In the genomic region with DNA sequence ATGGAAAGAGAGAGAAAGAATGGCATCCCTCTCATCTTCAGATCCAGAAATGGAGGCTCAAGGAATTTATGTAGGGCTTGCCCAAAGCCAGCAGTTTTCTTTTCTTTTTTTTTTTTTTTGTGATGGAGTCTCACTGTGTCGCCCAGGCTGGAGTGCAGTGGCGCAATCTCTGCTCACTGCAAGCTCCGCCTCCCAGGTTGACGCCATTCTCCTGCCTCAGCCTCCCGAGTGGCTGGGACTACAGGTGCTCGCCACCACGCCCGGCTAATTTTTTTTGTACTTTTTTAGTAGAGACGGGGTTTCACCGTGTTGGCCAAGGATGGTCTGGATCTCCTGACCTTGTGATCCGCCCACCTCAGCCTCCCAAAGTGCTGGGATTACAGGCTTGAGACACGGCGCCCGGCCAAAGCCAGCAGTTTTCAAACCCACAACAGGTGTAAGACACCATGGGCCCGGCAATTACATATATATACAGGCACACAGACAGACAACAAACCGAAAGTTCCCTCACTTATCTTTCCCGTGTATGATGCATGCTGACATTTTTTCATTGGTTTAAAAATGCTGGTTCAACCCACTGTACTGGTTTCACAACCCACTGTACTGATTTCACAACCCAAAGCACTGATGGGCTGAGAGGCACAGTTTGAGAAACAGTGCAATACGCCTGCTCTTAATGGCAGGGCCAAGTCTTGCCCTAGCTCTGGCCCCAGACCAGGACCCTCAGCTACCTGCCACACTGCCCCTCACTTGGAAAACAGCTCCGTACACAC, we compare ENCODE assay signal across 8 cellular contexts.
A peak's percentile ranks its signal among the peaks of the same experiment; 100 is the strongest.
DNase-seq lines count a peak whose midpoint lies in the region; ATAC-seq and TF ChIP-seq lines count a peak whose summit lies in the region.
"Not testable (repeated sequence)": the region's sequence is repeated elsewhere in the genome, so short reads cannot be mapped to it uniquely, and the experiment has no call there.

No MANE protein-coding gene starts in this region.

- H4K8ac ChIP-seq in mesenchymal stem cell (ENCODE audit: low read length) = peak overlapping the region; percentile 12

- H3K18ac ChIP-seq in mesenchymal stem cell (ENCODE audit: low read depth in 1 of 2, low read length in 2 of 2) = not testable (repeated sequence)

- not testable (repeated sequence) for H2BK120ac ChIP-seq in mesenchymal stem cell (ENCODE audit: low read depth, low read length)

- not testable (repeated sequence) for H2BK12ac ChIP-seq in mesenchymal stem cell (ENCODE audit: low read length in 2 of 2)

- peak; percentile 52; the same call in 2 of the 3 replicates for ATAC-seq in RWPE2 (ENCODE audit: low read depth)
- ATAC-seq in activated T-cell treated with anti-CD3 and anti-CD28 coated beads, Interleukin-2, amount 50 U/mL, for 72 hours (replicated peaks in 1 of 2) = peak; percentile 75 to 86
- ATAC-seq in gastroesophageal sphincter = peak; percentile 77
- peak; percentile 64 for ATAC-seq in stimulated activated effector memory CD8-positive, alpha-beta T cell treated with anti-CD3 and anti-CD28 coated beads, Interleukin-12 subunit alpha, Interleukin-12 subunit beta, amount 100 ng/mL, for 72 hours

- H3K27ac ChIP-seq in BLaER1 treated with 17β-estradiol and CSF1 and Interleukin-3, amounts not matched to agents 10 nM and 100 nM = peak overlapping the region in 2 of 11 experiments; percentile 14 to 35; a peak in 4 of 22 replicates
- H3K27ac ChIP-seq in RWPE2 (ENCODE audit: poor library complexity, severe bottlenecking); gastroesophageal sphincter; mesenchymal stem cell (ENCODE audit: low read length, poor library complexity, severe bottlenecking): not testable (repeated sequence)

- not testable (repeated sequence) for TF ChIP-seq CTCF in RWPE2 (IDR thresholded peaks at IDR 0.05; ENCODE audit: poor library complexity, severe bottlenecking); cardiac fibroblast (IDR thresholded peaks at IDR 0.05; ENCODE audit: low read depth, low read length); gastroesophageal sphincter (IDR thresholded peaks at IDR 0.05)

- not testable (repeated sequence) for H3K27me3 ChIP-seq in BLaER1 treated with 17β-estradiol and CSF1 and Interleukin-3, amounts not matched to agents 10 nM and 100 nM; RWPE2 (ENCODE audit: insufficient read depth, poor library complexity, severe bottlenecking); gastroesophageal sphincter; mesenchymal stem cell (ENCODE audit: control insufficient read depth in 1 of 2, insufficient read depth in 1 of 2, low read length in 2 of 2)

- H3K9me3 ChIP-seq in BLaER1 treated with 17β-estradiol and CSF1 and Interleukin-3, amounts not matched to agents 10 nM and 100 nM (replicated peaks in 1 of 11); RWPE2 (ENCODE audit: severe bottlenecking); gastroesophageal sphincter; mesenchymal stem cell (ENCODE audit: control insufficient read depth, low read length): not testable (repeated sequence)

- 0 out of 22 replicates have a peak overlapping the region, but pooled peaks of 1 of the 11 experiments have one; percentile 15 for H3K9ac ChIP-seq in BLaER1 treated with 17β-estradiol and CSF1 and Interleukin-3, amounts not matched to agents 10 nM and 100 nM
- H3K9ac ChIP-seq in mesenchymal stem cell (ENCODE audit: low read length) = not testable (repeated sequence)

- not testable (repeated sequence) for H3K36me3 Mint-ChIP-seq in activated T-cell treated with anti-CD3 and anti-CD28 coated beads, Interleukin-2, amount 50 U/mL, for 72 hours (ENCODE audit: insufficient read depth in 2 of 2)
- peaks cover 62% of the 10 kb centered on the region for H3K36me3 Mint-ChIP-seq in stimulated activated effector memory CD8-positive, alpha-beta T cell treated with anti-CD3 and anti-CD28 coated beads, Interleukin-12 subunit alpha, Interleukin-12 subunit beta, amount 100 ng/mL, for 72 hours

- not testable (repeated sequence) for DNase-seq in RWPE2 (ENCODE audit: low spot score); activated T-cell treated with anti-CD3 and anti-CD28 coated beads, Interleukin-2, amount 50 U/mL, for 72 hours; stimulated activated effector memory CD8-positive, alpha-beta T cell treated with anti-CD3 and anti-CD28 coated beads, Interleukin-12 subunit alpha, Interleukin-12 subunit beta, amount 100 ng/mL, for 72 hours (ENCODE audit: low spot score in 2 of 2)
- DNase-seq in cardiac fibroblast (ENCODE audit: low read depth in 2 of 2) = peak; percentile 82 to 88
- DNase-seq in mesenchymal stem cell = peak; percentile 85

- H3K4me2 ChIP-seq in BLaER1 treated with 17β-estradiol and CSF1 and Interleukin-3, amounts not matched to agents 10 nM and 100 nM = peak overlapping the region in 9 of 11 experiments; percentile 10 to 95 (median 78); a peak in 14 of 22 replicates
- not testable (repeated sequence) for H3K4me2 ChIP-seq in mesenchymal stem cell (ENCODE audit: low read length, poor library complexity, severe bottlenecking)

- not testable (repeated sequence) for H3K14ac ChIP-seq in mesenchymal stem cell (ENCODE audit: low read length in 2 of 2)

- TF ChIP-seq RAD21 in Ishikawa (IDR thresholded peaks at IDR 0.05; ENCODE audit: low read depth) = not testable (repeated sequence)

- not testable (repeated sequence) for H4K91ac ChIP-seq in mesenchymal stem cell (ENCODE audit: low read length)

- not testable (repeated sequence) for TF ChIP-seq POLR2A in gastroesophageal sphincter (IDR thresholded peaks at IDR 0.05)

- TF ChIP-seq EP300 in Ishikawa (IDR thresholded peaks at IDR 0.05; ENCODE audit: borderline replicate concordance); gastroesophageal sphincter (IDR thresholded peaks at IDR 0.05): not testable (repeated sequence)

- not testable (repeated sequence) for H2BK5ac ChIP-seq in mesenchymal stem cell (ENCODE audit: low read depth, low read length, poor library complexity, severe bottlenecking)

- H2BK15ac ChIP-seq in mesenchymal stem cell (ENCODE audit: low read depth, poor library complexity, severe bottlenecking) = not testable (repeated sequence)

- H3K23ac ChIP-seq in mesenchymal stem cell (ENCODE audit: low read length in 2 of 2) = not testable (repeated sequence)

- not testable (repeated sequence) for H3K4me3 ChIP-seq in BLaER1 treated with 17β-estradiol and CSF1 and Interleukin-3, amounts not matched to agents 10 nM and 100 nM; RWPE2 (ENCODE audit: severe bottlenecking); cardiac fibroblast (replicated peaks in 1 of 2; ENCODE audit: low read depth in 2 of 2, low read length in 2 of 2); gastroesophageal sphincter
- H3K4me3 ChIP-seq in mesenchymal stem cell (ENCODE audit: insufficient read depth in 1 of 2, low read depth in 1 of 2, low read length in 2 of 2) = peak overlapping the region in 1 of 2 experiments; percentile 63

- peak overlapping the region in 1 of 2 donors; percentile 6 for H3K4me3 Mint-ChIP-seq in activated T-cell treated with anti-CD3 and anti-CD28 coated beads, Interleukin-2, amount 50 U/mL, for 72 hours
- H3K4me3 Mint-ChIP-seq in stimulated activated effector memory CD8-positive, alpha-beta T cell treated with anti-CD3 and anti-CD28 coated beads, Interleukin-12 subunit alpha, Interleukin-12 subunit beta, amount 100 ng/mL, for 72 hours = not testable (repeated sequence)

- not testable (repeated sequence) for H2AK5ac ChIP-seq in mesenchymal stem cell (ENCODE audit: low read length, severe bottlenecking)

- not testable (repeated sequence) for H3K9me3 Mint-ChIP-seq in activated T-cell treated with anti-CD3 and anti-CD28 coated beads, Interleukin-2, amount 50 U/mL, for 72 hours; stimulated activated effector memory CD8-positive, alpha-beta T cell treated with anti-CD3 and anti-CD28 coated beads, Interleukin-12 subunit alpha, Interleukin-12 subunit beta, amount 100 ng/mL, for 72 hours

- peaks cover 6 to 81% (median 44%) of the 10 kb centered on the region in 11 experiments; a peak in 16 of 22 replicates for H3K36me3 ChIP-seq in BLaER1 treated with 17β-estradiol and CSF1 and Interleukin-3, amounts not matched to agents 10 nM and 100 nM
- H3K36me3 ChIP-seq in RWPE2 (ENCODE audit: low read depth) (peaks cover 16% of the 10 kb centered on the region), gastroesophageal sphincter (peaks cover 0 to 79% of the 10 kb centered on the region in 2 donors), mesenchymal stem cell (ENCODE audit: control insufficient read depth in 1 of 2, insufficient read depth in 2 of 2, low read depth in 1 of 2, low read length in 2 of 2) (peaks cover 63 to 65% of the 10 kb centered on the region in 2 experiments)

- peaks cover 14 to 85% (median 40%) of the 10 kb centered on the region in 11 experiments; a peak in 19 of 22 replicates for H4K20me1 ChIP-seq in BLaER1 treated with 17β-estradiol and CSF1 and Interleukin-3, amounts not matched to agents 10 nM and 100 nM

- H2AFZ ChIP-seq in mesenchymal stem cell (ENCODE audit: low read depth, low read length) = not testable (repeated sequence)

- H3K27me3 Mint-ChIP-seq in activated T-cell treated with anti-CD3 and anti-CD28 coated beads, Interleukin-2, amount 50 U/mL, for 72 hours (ENCODE audit: low read depth) = not testable (repeated sequence)

- 83 to 93% methylated on average over 8 to 14 of the region's 19 CpGs for WGBS in gastroesophageal sphincter (ENCODE audit: low coverage in 1 of 2), 2 donors
- 96% methylated on average over 19 of the region's 19 CpGs for WGBS in mesenchymal stem cell

- H3K79me1 ChIP-seq in mesenchymal stem cell (replicated peaks; ENCODE audit: low read length, poor library complexity, severe bottlenecking) = peaks cover 43% of the 10 kb centered on the region

- H3K4me1 ChIP-seq in BLaER1 treated with 17β-estradiol and CSF1 and Interleukin-3, amounts not matched to agents 10 nM and 100 nM = peaks cover 18 to 75% (median 49%) of the 10 kb centered on the region in 10 experiments
- H3K4me1 ChIP-seq in RWPE2 (ENCODE audit: insufficient read depth, poor library complexity, severe bottlenecking); mesenchymal stem cell (ENCODE audit: control insufficient read depth, insufficient read depth, low read depth, low read length): not testable (repeated sequence)
- peaks cover 0 to 38% (median 0%) of the 10 kb centered on the region in 3 donors for H3K4me1 ChIP-seq in gastroesophageal sphincter

- peak overlapping the region in 1 of 2 experiments; percentile 13 for H3K4ac ChIP-seq in mesenchymal stem cell (ENCODE audit: low read depth in 1 of 2, low read length in 2 of 2)

- peaks cover 30% of the 10 kb centered on the region for H3K4me1 Mint-ChIP-seq in activated T-cell treated with anti-CD3 and anti-CD28 coated beads, Interleukin-2, amount 50 U/mL, for 72 hours (ENCODE audit: low read depth)
- peaks cover 23% of the 10 kb centered on the region for H3K4me1 Mint-ChIP-seq in stimulated activated effector memory CD8-positive, alpha-beta T cell treated with anti-CD3 and anti-CD28 coated beads, Interleukin-12 subunit alpha, Interleukin-12 subunit beta, amount 100 ng/mL, for 72 hours

- not testable (repeated sequence) for H3K27ac Mint-ChIP-seq in activated T-cell treated with anti-CD3 and anti-CD28 coated beads, Interleukin-2, amount 50 U/mL, for 72 hours
- H3K27ac Mint-ChIP-seq in stimulated activated effector memory CD8-positive, alpha-beta T cell treated with anti-CD3 and anti-CD28 coated beads, Interleukin-12 subunit alpha, Interleukin-12 subunit beta, amount 100 ng/mL, for 72 hours = peak overlapping the region; percentile 32
